18 cellular contexts compared by ENCODE assay signal in genomic region chr6:15953152-15953880, GRCh38.
DNase-seq lines count a peak whose midpoint lies in the region; ATAC-seq, FAIRE-seq and TF ChIP-seq lines count a peak whose summit lies in the region.
"Had no signal": no experiment of that assay in that cellular context is flagged by ENCODE, and none has a peak within 500 bp of the region (broad histone marks: within the 10 kb centered on the region; RNA-seq: fewer than 3 reads in every experiment).

No MANE protein-coding gene starts in this region.

- H3K4me2 ChIP-seq in astrocyte (ENCODE audit: low read length) = peak overlapping the region; percentile 32
- H3K4me2 ChIP-seq: hepatocyte had no signal

- peaks cover 20% of the 10 kb centered on the region for H3K4me1 Mint-ChIP-seq in astrocyte (ENCODE audit: low read depth, unreplicated experiment)
- peaks cover 6% of the 10 kb centered on the region for H3K4me1 Mint-ChIP-seq in activated CD4-positive, alpha-beta T cell treated with anti-CD3 and anti-CD28 coated beads for 36 hours

- no peak overlapping the region for H3K27ac Mint-ChIP-seq in astrocyte (ENCODE audit: unreplicated experiment)
- no peak overlapping the region for H3K27ac Mint-ChIP-seq in activated CD4-positive, alpha-beta T cell treated with anti-CD3 and anti-CD28 coated beads for 36 hours
- H3K27ac Mint-ChIP-seq: endodermal cell; T-helper 1 cell treated with Interleukin-12 subunit alpha and Interleukin-12 subunit beta and Interleukin-4 antibody, amounts not matched to agents 30 μg/mL and 1 μg/mL, for 36 hours had no signal

- H3K9ac ChIP-seq in astrocyte (ENCODE audit: low read length) = no peak overlapping the region

- DNase-seq in Right ventricle myocardium inferior (ENCODE audit: missing footprints) = peak; percentile 49
- DNase-seq in cardiac septum (ENCODE audit: low spot score) = no peak
- DNase-seq in astrocyte (ENCODE audit: low read depth) = no peak
- peak; percentile 46 for DNase-seq in iris pigment epithelial cell (ENCODE audit: low read depth)
- DNase-seq in midbrain (lab: John Stamatoyannopoulos, UW) = no peak
- no peak for DNase-seq in activated T-cell treated with anti-CD3 and anti-CD28 coated beads, Interleukin-2, amount 50 U/mL, for 48 hours
- no peak for DNase-seq in activated CD4-positive, alpha-beta T cell treated with anti-CD3 and anti-CD28 coated beads for 36 hours
- no peak for DNase-seq in 8988T
- DNase-seq: activated CD4-positive, alpha-beta T cell treated with anti-CD3 and anti-CD28 coated beads for 1 hour; endodermal cell; Kasumi-1; testis had no signal

- no peak overlapping the region for H2AFZ ChIP-seq in astrocyte (ENCODE audit: low read depth, low read length)
- H2AFZ ChIP-seq: hepatocyte had no signal

- H3K27ac ChIP-seq in astrocyte (ENCODE audit: low read depth, low read length) = no peak overlapping the region
- H3K27ac ChIP-seq: ascending aorta, hepatocyte, neutrophil, testis had no signal

- H3K4me1 ChIP-seq in astrocyte (ENCODE audit: insufficient read depth, low read length) = peaks cover 9% of the 10 kb centered on the region
- H3K4me1 ChIP-seq: ascending aorta had no signal

- POLR2A ChIA-PET in activated CD4-positive, alpha-beta T cell treated with anti-CD3 and anti-CD28 coated beads for 36 hours (lab: Charles Lee) = no interaction called here

- no peak for TF ChIP-seq CTCF in astrocyte (IDR thresholded peaks at IDR 0.05; ENCODE audit: insufficient read depth, low read depth, low read length)

- no peaks in the 10 kb centered on the region for H3K36me3 ChIP-seq in astrocyte (ENCODE audit: insufficient read depth, low read length)
- H3K36me3 ChIP-seq: ascending aorta, neutrophil had no signal

- peaks cover 2% of the 10 kb centered on the region for H3K27me3 Mint-ChIP-seq in astrocyte (ENCODE audit: low read depth, unreplicated experiment)
- no peaks in the 10 kb centered on the region for H3K27me3 Mint-ChIP-seq in activated CD4-positive, alpha-beta T cell treated with anti-CD3 and anti-CD28 coated beads for 36 hours

- H3K9me3 ChIP-seq in astrocyte (ENCODE audit: insufficient read depth, low read depth, low read length) = no peaks in the 10 kb centered on the region
- H3K9me3 ChIP-seq: ascending aorta, neutrophil, testis had no signal

- H4K20me1 ChIP-seq in astrocyte (ENCODE audit: insufficient read depth, low read length) = no peaks in the 10 kb centered on the region

- no peak overlapping the region for H3K4me3 Mint-ChIP-seq in astrocyte (ENCODE audit: unreplicated experiment)
- H3K4me3 Mint-ChIP-seq in activated CD4-positive, alpha-beta T cell treated with anti-CD3 and anti-CD28 coated beads for 36 hours = no peak overlapping the region
- H3K4me3 Mint-ChIP-seq: endodermal cell; T-helper 1 cell treated with Interleukin-12 subunit alpha and Interleukin-12 subunit beta and Interleukin-4 antibody, amounts not matched to agents 30 μg/mL and 1 μg/mL, for 36 hours had no signal

- intact Hi-C loops in Right ventricle myocardium inferior (cut with DNase I) (loop anchor here (10.0 kb wide), 1 partner anchor 239 kb away; no protein-coding TSS in a partner anchor), cardiac septum (cut with DNase I) (no loop called here)
- intact Hi-C loops in activated CD4-positive, alpha-beta T cell treated with anti-CD3 and anti-CD28 coated beads for 36 hours (cut with DNase I, micrococcal nuclease) = no loop called here

- ATAC-seq in Right ventricle myocardium inferior = peak; percentile 77
- no peak for ATAC-seq in activated CD4-positive, alpha-beta T cell treated with anti-CD3 and anti-CD28 coated beads for 36 hours

- no peaks in the 10 kb centered on the region for H3K36me3 Mint-ChIP-seq in astrocyte (ENCODE audit: low read depth, unreplicated experiment)
- H3K36me3 Mint-ChIP-seq in activated CD4-positive, alpha-beta T cell treated with anti-CD3 and anti-CD28 coated beads for 36 hours (ENCODE audit: low read depth) = no peaks in the 10 kb centered on the region

- H3K27me3 ChIP-seq in astrocyte (ENCODE audit: insufficient read depth, low read length) = no peaks in the 10 kb centered on the region
- H3K27me3 ChIP-seq: ascending aorta, hepatocyte, neutrophil, testis had no signal

- no peak for FAIRE-seq in astrocyte (lab: Jason Lieb, UNC)
- FAIRE-seq: H1 had no signal

- H3K4me3 ChIP-seq in astrocyte (ENCODE audit: insufficient read depth, low read depth, low read length) = no peak overlapping the region
- H3K4me3 ChIP-seq: ascending aorta, hepatocyte, skin epidermis, testis had no signal

- H3K79me2 ChIP-seq in astrocyte (ENCODE audit: insufficient read depth, low read length) = no peaks in the 10 kb centered on the region
- H3K79me2 ChIP-seq: hepatocyte had no signal

- peaks cover 1% of the 10 kb centered on the region for H3K9me3 Mint-ChIP-seq in astrocyte (ENCODE audit: unreplicated experiment)
- H3K9me3 Mint-ChIP-seq in activated CD4-positive, alpha-beta T cell treated with anti-CD3 and anti-CD28 coated beads for 36 hours (ENCODE audit: low read depth) = no peaks in the 10 kb centered on the region
- H3K9me3 Mint-ChIP-seq: T-helper 1 cell treated with Interleukin-12 subunit alpha and Interleukin-12 subunit beta and Interleukin-4 antibody, amounts not matched to agents 30 μg/mL and 1 μg/mL, for 36 hours had no signal

- CTCF ChIA-PET in activated CD4-positive, alpha-beta T cell treated with anti-CD3 and anti-CD28 coated beads for 36 hours (lab: Charles Lee) = no interaction called here

Comparison
In these comparisons a context has a peak if more than half of its experiments do, and no peak if none do; other contexts are left out.
1. DNase-seq: peak in Right ventricle myocardium inferior (single experiment) and iris pigment epithelial cell (single experiment); none in cardiac septum (single experiment), astrocyte (single experiment), midbrain (single experiment), activated T-cell treated with anti-CD3 and anti-CD28 coated beads, Interleukin-2, amount 50 U/mL, for 48 hours (0 of 2), activated CD4-positive, alpha-beta T cell treated with anti-CD3 and anti-CD28 coated beads for 36 hours (single experiment) and 8988T (single experiment).